Comparison of ENCODE assay signal across 19 cellular contexts in the genomic region with DNA sequence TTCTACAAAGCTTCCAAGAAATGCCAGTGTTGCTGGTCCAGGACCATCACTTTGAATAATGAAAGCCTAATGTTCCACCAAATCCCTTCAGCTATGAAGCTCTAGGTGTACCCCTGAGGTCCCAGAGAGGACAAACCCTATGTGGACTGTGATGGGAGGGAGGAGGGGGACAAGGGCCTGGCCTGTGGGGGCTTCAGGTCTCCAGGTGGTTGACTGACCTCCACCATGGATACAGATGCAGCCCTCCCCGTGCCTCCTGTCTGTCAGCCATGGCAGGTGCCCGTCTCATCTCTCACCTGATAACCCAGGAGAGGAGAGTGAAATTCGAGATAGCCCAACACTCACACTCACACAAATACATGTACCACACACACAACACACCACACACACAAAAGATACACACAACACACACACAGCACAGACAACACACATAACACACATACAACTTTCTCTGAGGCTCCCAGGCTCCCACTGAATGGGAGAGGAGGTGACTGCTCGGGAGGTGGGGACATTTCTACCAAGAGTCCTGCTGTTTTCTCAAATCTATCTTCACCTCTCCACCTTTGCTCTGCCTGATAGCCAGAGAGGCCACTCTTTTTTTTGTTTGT.
"Had no signal": no experiment of that assay in that cellular context is flagged by ENCODE, and none has a peak within 500 bp of the region (broad histone marks: within the 10 kb centered on the region; RNA-seq: fewer than 3 reads in every experiment).

No MANE protein-coding gene starts in this region.

- H3K4me3 Mint-ChIP-seq: activated T-helper 1 cell treated with anti-CD3 and anti-CD28 coated beads, Interleukin-12 subunit alpha, Interleukin-12 subunit beta, Interleukin-2, Interleukin-4 antibody, amounts not matched to agents 30 ng/mL and 10 ng/mL and 1 ng/mL, durations not matched to agents 14 hours and 24 hours and 36 hours; brain; naive B cell; T-helper 2 cell treated with Interferon-gamma antibody and Interleukin-4, amounts not matched to agents 5 μg/mL and 100 μg/mL, for 36 hours had no signal

- H3K27me3 ChIP-seq: esophagus muscularis mucosa, gastroesophageal sphincter, heart left ventricle, tibial artery had no signal

- H3K4me3 ChIP-seq: esophagus muscularis mucosa, gastroesophageal sphincter, heart left ventricle, tibial artery had no signal

- DNase-seq: activated CD4-positive, CD25-positive, alpha-beta regulatory T cell treated with anti-CD3 and anti-CD28 coated beads, Interleukin-2, amount 50 U/mL, for 72 hours; dermis blood vessel endothelial cell; effector memory CD4-positive, alpha-beta T cell; heart left ventricle; left cardiac atrium; mesendoderm; naive B cell; occipital lobe; stimulated activated CD4-positive, alpha-beta T cell treated with anti-CD3 and anti-CD28 coated beads, Interleukin-4, amount 100 ng/mL, for 4 hours; stimulated activated naive CD8-positive, alpha-beta T cell treated with anti-CD3 and anti-CD28 coated beads, Interleukin-15, Interleukin-2, amounts not matched to agents 100 U/mL and 50 U/mL, for 24 hours; substantia nigra; WERI-Rb-1 had no signal

- H3K27ac ChIP-seq: esophagus muscularis mucosa, gastroesophageal sphincter, heart left ventricle, tibial artery, WERI-Rb-1 had no signal

- H3K36me3 Mint-ChIP-seq: activated naive CD4-positive, alpha-beta T cell treated with anti-CD3 and anti-CD28 coated beads, Interleukin-2, amount 50 U/mL, for 72 hours; brain; naive B cell had no signal

- H3K27ac Mint-ChIP-seq: activated naive CD4-positive, alpha-beta T cell treated with anti-CD3 and anti-CD28 coated beads, Interleukin-2, amount 50 U/mL, for 72 hours; activated T-helper 1 cell treated with anti-CD3 and anti-CD28 coated beads, Interleukin-12 subunit alpha, Interleukin-12 subunit beta, Interleukin-2, Interleukin-4 antibody, amounts not matched to agents 30 ng/mL and 10 ng/mL and 1 ng/mL, durations not matched to agents 14 hours and 24 hours and 36 hours; brain; T-helper 2 cell treated with Interferon-gamma antibody and Interleukin-4, amounts not matched to agents 5 μg/mL and 100 μg/mL, for 36 hours had no signal

- H3K36me3 ChIP-seq: esophagus muscularis mucosa, gastroesophageal sphincter, heart left ventricle, tibial artery, WERI-Rb-1 had no signal

- H3K9me3 Mint-ChIP-seq: activated naive CD4-positive, alpha-beta T cell treated with anti-CD3 and anti-CD28 coated beads, Interleukin-2, amount 50 U/mL, for 72 hours; activated T-helper 1 cell treated with anti-CD3 and anti-CD28 coated beads, Interleukin-12 subunit alpha, Interleukin-12 subunit beta, Interleukin-2, Interleukin-4 antibody, amounts not matched to agents 30 ng/mL and 10 ng/mL and 1 ng/mL, durations not matched to agents 14 hours and 24 hours and 36 hours; brain; naive B cell; T-helper 2 cell treated with Interferon-gamma antibody and Interleukin-4, amounts not matched to agents 5 μg/mL and 100 μg/mL, for 36 hours had no signal

- H3K9me3 ChIP-seq: esophagus muscularis mucosa, gastroesophageal sphincter, heart left ventricle, tibial artery had no signal
